Comparison of ENCODE assay signal across 9 cellular contexts in the genomic region with DNA sequence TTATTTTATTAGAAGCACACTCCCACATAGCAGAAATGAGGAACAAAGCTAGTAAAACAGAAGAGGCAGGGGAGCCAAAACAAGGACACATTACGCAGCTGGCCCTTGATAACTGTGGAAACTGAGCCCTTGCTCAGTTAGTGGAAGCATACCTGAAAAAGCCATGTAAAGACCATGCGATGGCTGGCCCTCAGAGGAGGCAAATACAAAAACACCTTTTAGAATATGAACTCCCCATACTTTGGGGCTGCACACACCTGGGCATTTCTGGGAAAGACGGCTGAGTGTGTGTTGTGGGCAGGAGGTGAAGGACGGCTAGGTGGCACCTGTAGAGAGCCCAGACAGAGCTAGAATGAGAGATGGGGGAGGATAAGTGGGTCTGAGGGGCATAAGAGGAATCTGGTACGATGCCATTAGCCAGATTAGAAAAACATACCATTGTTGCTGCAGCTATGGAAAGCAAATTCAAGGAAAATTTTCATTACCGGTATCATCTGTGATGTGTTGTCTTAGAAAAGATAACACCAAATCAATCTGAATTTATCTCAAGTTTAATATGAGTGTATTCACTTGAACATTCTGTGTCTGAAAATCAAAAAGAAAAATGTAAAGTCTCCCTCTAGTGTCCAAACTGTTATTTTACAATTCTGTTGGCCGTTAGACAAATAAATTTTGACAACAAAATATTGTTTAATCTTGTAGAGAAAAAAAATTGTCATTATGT. TPM values are rescaled to one million over a fixed set of nuclear protein-coding genes. Genes with fewer than 3 reads are reported as not detected.
DNase-seq lines count a peak whose midpoint lies in the region; ATAC-seq and TF ChIP-seq lines count a peak whose summit lies in the region.
"Had no signal": no experiment of that assay in that cellular context is flagged by ENCODE, and none has a peak within 500 bp of the region (broad histone marks: within the 10 kb centered on the region; RNA-seq: fewer than 3 reads in every experiment).

No MANE protein-coding gene starts in this region.

- H3K9me3 Mint-ChIP-seq in chondrocyte (ENCODE audit: low read depth) = peaks cover 3% of the 10 kb centered on the region
- no peaks in the 10 kb centered on the region for H3K9me3 Mint-ChIP-seq in activated naive CD8-positive, alpha-beta T cell treated with anti-CD3 and anti-CD28 coated beads for 36 hours

- H3K9me3 ChIP-seq in neural cell (ENCODE audit: low read length) = no peaks in the 10 kb centered on the region
- H3K9me3 ChIP-seq: MG63 had no signal

- peaks cover 9% of the 10 kb centered on the region for H3K27me3 Mint-ChIP-seq in chondrocyte (ENCODE audit: low read depth)
- peaks cover 6% of the 10 kb centered on the region for H3K27me3 Mint-ChIP-seq in activated naive CD8-positive, alpha-beta T cell treated with anti-CD3 and anti-CD28 coated beads for 36 hours

- TF ChIP-seq RAD21 in neural cell (conservative IDR thresholded peaks at IDR 0.05) = peak; percentile 76

- no peak overlapping the region for H3K4me2 ChIP-seq in neural cell (ENCODE audit: low read length)

- no peak overlapping the region for H3K4me3 Mint-ChIP-seq in chondrocyte (ENCODE audit: unreplicated experiment)
- H3K4me3 Mint-ChIP-seq in activated naive CD8-positive, alpha-beta T cell treated with anti-CD3 and anti-CD28 coated beads for 36 hours = no peak overlapping the region

- no peak for TF ChIP-seq EP300 in neural cell (conservative IDR thresholded peaks at IDR 0.05; ENCODE audit: poor library complexity, severe bottlenecking)

- H3K36me3 ChIP-seq in GM06990 (ENCODE audit: control insufficient read depth, insufficient read depth, low read length) (no peaks in the 10 kb centered on the region), neural cell (ENCODE audit: insufficient read depth, low read length) (no peaks in the 10 kb centered on the region)
- H3K36me3 ChIP-seq: MG63 had no signal

- no peaks in the 10 kb centered on the region for H3K79me2 ChIP-seq in neural cell (replicated peaks; ENCODE audit: insufficient read depth, low read length)

- no peak overlapping the region for H3K9ac ChIP-seq in neural cell (ENCODE audit: low read length)

- H3F3A ChIP-seq in neural cell (ENCODE audit: insufficient read depth, low read length, poor library complexity, severe bottlenecking) = no peaks in the 10 kb centered on the region

- ATAC-seq in GM19397 (IDR thresholded peaks at IDR 0.05; ENCODE audit: unreplicated experiment) = no peak

- no peaks in the 10 kb centered on the region for H3K9me2 ChIP-seq in neural cell (ENCODE audit: insufficient read depth, low read length)

- H3K27ac ChIP-seq in neural cell (ENCODE audit: low read length) = no peak overlapping the region

- H3K4me1 Mint-ChIP-seq in chondrocyte (ENCODE audit: low read depth) = peaks cover 10% of the 10 kb centered on the region
- no peaks in the 10 kb centered on the region for H3K4me1 Mint-ChIP-seq in activated naive CD8-positive, alpha-beta T cell treated with anti-CD3 and anti-CD28 coated beads for 36 hours

- peak; percentile 34 for TF ChIP-seq CTCF in GM06990 (IDR thresholded peaks at IDR 0.05; ENCODE audit: insufficient read depth, low read length, poor library complexity, severe bottlenecking)
- TF ChIP-seq CTCF in chondrocyte (IDR thresholded peaks at IDR 0.05) = peak; percentile 86
- peak; percentile 76 for TF ChIP-seq CTCF in neural cell (IDR thresholded peaks at IDR 0.05; ENCODE audit: poor library complexity, severe bottlenecking)

- H3K4me3 ChIP-seq in GM06990 (replicated peaks; ENCODE audit: low read depth, low read length) (no peak overlapping the region), neural cell (ENCODE audit: low read length) (no peak overlapping the region)
- H3K4me3 ChIP-seq: MG63 had no signal

- no peaks in the 10 kb centered on the region for H4K20me1 ChIP-seq in neural cell (ENCODE audit: insufficient read depth)

- H3K27me3 ChIP-seq in GM06990 (replicated peaks; ENCODE audit: control insufficient read depth, insufficient read depth, low read length) (no peaks in the 10 kb centered on the region), neural cell (ENCODE audit: insufficient read depth, low read depth, low read length) (no peaks in the 10 kb centered on the region)
- H3K27me3 ChIP-seq: MG63 had no signal

- no peak overlapping the region for H2AFZ ChIP-seq in neural cell (ENCODE audit: low read depth, low read length)

- DNase-seq in GM06990 (ENCODE audit: extremely low read depth, insufficient read length) = no peak
- peak; percentile 13 for DNase-seq in M059J (ENCODE audit: low read depth)
- DNase-seq in chondrocyte (ENCODE audit: low spot score) = no peak
- no peak for DNase-seq in activated naive CD8-positive, alpha-beta T cell treated with anti-CD3 and anti-CD28 coated beads for 36 hours
- no peak for DNase-seq in GM19240 (ENCODE audit: insufficient read length, low spot score)
- DNase-seq in A172 (ENCODE audit: low spot score) = no peak
- DNase-seq: MG63 had no signal

- peaks cover 3% of the 10 kb centered on the region for H3K36me3 Mint-ChIP-seq in chondrocyte (ENCODE audit: low read depth)
- H3K36me3 Mint-ChIP-seq in activated naive CD8-positive, alpha-beta T cell treated with anti-CD3 and anti-CD28 coated beads for 36 hours = no peaks in the 10 kb centered on the region

- H3K27ac Mint-ChIP-seq in chondrocyte (ENCODE audit: unreplicated experiment) = no peak overlapping the region
- no peak overlapping the region for H3K27ac Mint-ChIP-seq in activated naive CD8-positive, alpha-beta T cell treated with anti-CD3 and anti-CD28 coated beads for 36 hours

TF ChIP-seq in neural cell, 6 proteins besides CTCF, POLR2A, EP300 and RAD21:
- TF ChIP-seq MXI1 (conservative IDR thresholded peaks at IDR 0.05; ENCODE audit: poor library complexity, severe bottlenecking) (no peak), SMC3 (conservative IDR thresholded peaks at IDR 0.05; ENCODE audit: poor library complexity) (peak; percentile 79), EZH2 (IDR thresholded peaks at IDR 0.05; ENCODE audit: borderline replicate concordance, insufficient read depth, low read length, poor library complexity, severe bottlenecking) (no peak)

RNA-seq across cellular contexts. Expression of gene SULT1C3, which starts 45.2 kb away (rescaled TPM):
- not detected in 2 replicates for total RNA-seq in M059J (2014; rRNA removed; shearing (Covaris generic))
- not detected in 3 replicates for total RNA-seq in chondrocyte
- not detected in 2 replicates for polyA plus RNA-seq in neural cell
- polyA minus RNA-seq in neural cell = not detected in 2 replicates
- not detected for total RNA-seq in activated naive CD8-positive, alpha-beta T cell treated with anti-CD3 and anti-CD28 coated beads for 36 hours
- total RNA-seq in A172 (2014; rRNA removed; shearing (Covaris generic)) = not detected in 2 replicates

Comparison
In these comparisons a context has a peak if more than half of its experiments do, and no peak if none do; other contexts are left out.
1. CTCF ChIP-seq: peak in every context shown above with its lines; median percentile 86 in chondrocyte; 76 in neural cell; 34 in GM06990.